28 cellular contexts compared by ENCODE assay signal in genomic region chr16:27781195-27781524, GRCh38.
DNase-seq lines count a peak whose midpoint lies in the region; ATAC-seq, FAIRE-seq and TF ChIP-seq lines count a peak whose summit lies in the region.
"Had no signal": no experiment of that assay in that cellular context is flagged by ENCODE, and none has a peak within 500 bp of the region (broad histone marks: within the 10 kb centered on the region; RNA-seq: fewer than 3 reads in every experiment).

No MANE protein-coding gene starts in this region.

- no peak overlapping the region for H3K27ac ChIP-seq in K562 (ENCODE audit: extremely low read depth, low read depth, low read length)
- no peak overlapping the region for H3K27ac ChIP-seq in heart right ventricle
- H3K27ac ChIP-seq in osteoblast (ENCODE audit: low read depth, low read length) = no peak overlapping the region
- H3K27ac ChIP-seq: C4-2B, foreskin keratinocyte, parathyroid adenoma, testis had no signal

- H3K36me3 ChIP-seq in K562 (ENCODE audit: control insufficient read depth, insufficient read depth, low read length) = no peaks in the 10 kb centered on the region
- peaks cover 0 to 26% (median 0%) of the 10 kb centered on the region in 9 donors for H3K36me3 ChIP-seq in heart right ventricle
- no peaks in the 10 kb centered on the region for H3K36me3 ChIP-seq in osteoblast (ENCODE audit: insufficient read depth, low read length)

- peaks cover 0 to 13% of the 10 kb centered on the region in 2 experiments; a peak in 2 of 5 replicates for H3K4me1 ChIP-seq in K562 (replicated peaks in 1 of 2; ENCODE audit: control insufficient read depth in 2 of 2, insufficient read depth in 2 of 2, low read length in 2 of 2)
- H3K4me1 ChIP-seq in heart right ventricle = peaks cover 0 to 8% (median 0%) of the 10 kb centered on the region in 9 donors
- no peaks in the 10 kb centered on the region for H3K4me1 ChIP-seq in osteoblast (ENCODE audit: insufficient read depth, low read length)
- H3K4me1 ChIP-seq: foreskin keratinocyte, parathyroid adenoma, testis had no signal

- H3K9me1 ChIP-seq in K562 (ENCODE audit: control insufficient read depth, insufficient read depth, low read length) = no peaks in the 10 kb centered on the region

- peak; percentile 57 for DNase-seq in GM03348 (ENCODE audit: low spot score)
- DNase-seq in K562 (ENCODE audit: extremely low read depth in 1 of 4, low spot score in 3 of 4) = peak in 1 of 4 experiments; percentile 24
- peak; percentile 20 to 42 for DNase-seq in heart right ventricle
- peak; percentile 86 for DNase-seq in osteoblast (ENCODE audit: insufficient read length, low spot score, missing footprints)
- no peak for DNase-seq in pons (ENCODE audit: low spot score)
- no peak for DNase-seq in activated T-cell treated with anti-CD3 and anti-CD28 coated beads, Interleukin-2, amount 50 U/mL, for 1 hour
- no peak for DNase-seq in stimulated activated naive CD8-positive, alpha-beta T cell treated with anti-CD3 and anti-CD28 coated beads, Interleukin-15, amount 100 ng/mL, for 72 hours
- DNase-seq: ACHN; activated CD4-positive, alpha-beta memory T cell treated with anti-CD3 and anti-CD28 coated beads, Interleukin-2, amount 10 ng/mL, durations not matched to agents 7 days and 5 days; activated gamma-delta T cell; dermis blood vessel endothelial cell; foreskin keratinocyte; MM.1S; naive thymus-derived CD4-positive, alpha-beta T cell; NCI-H1436 treated with DMSO at 0.1 percent for 48 hours; NCI-H2171 treated with DMSO at 0.1 percent for 48 hours; NCI-H526; stimulated activated CD4-positive, alpha-beta T cell treated with anti-CD3 and anti-CD28 coated beads, Interleukin-2, amount 100 ng/mL, for 24 hours; T1000; testis had no signal

- H2AFZ ChIP-seq in K562 (ENCODE audit: low read depth, low read length) (no peak overlapping the region), osteoblast (ENCODE audit: low read length) (no peak overlapping the region)
- H2AFZ ChIP-seq: parathyroid adenoma had no signal

- no peak for TF ChIP-seq CTCF in K562 (IDR thresholded peaks at IDR 0.05 in 2 of 3, conservative IDR thresholded peaks at IDR 0.05 in 1 of 3; ENCODE audit: insufficient read depth in 2 of 3, low read depth in 1 of 3, low read length in 3 of 3)
- no peak for TF ChIP-seq CTCF in heart right ventricle (IDR thresholded peaks at IDR 0.05)
- no peak for TF ChIP-seq CTCF in osteoblast (IDR thresholded peaks at IDR 0.05; ENCODE audit: extremely low read depth, low read depth, low read length)

- H3K4me2 ChIP-seq in K562 (ENCODE audit: insufficient read depth, low read length) (no peak overlapping the region), osteoblast (ENCODE audit: insufficient read depth, low read length) (no peak overlapping the region)

- BruUV-seq in K562 (replicated peaks; lab: Mats Ljungman, UMichigan) = no TSS peak

- TF ChIP-seq EP300 in K562 (IDR thresholded peaks at IDR 0.05; ENCODE audit: low read length) = no peak

- H3K9me3 ChIP-seq in K562 (replicated peaks; ENCODE audit: control insufficient read depth, insufficient read depth, low read depth, low read length) (no peaks in the 10 kb centered on the region), heart right ventricle (no peaks in the 10 kb centered on the region), osteoblast (ENCODE audit: low read depth, low read length) (no peaks in the 10 kb centered on the region)
- H3K9me3 ChIP-seq: testis had no signal

- in situ Hi-C loops in K562 (cut with MboI) = no loop called here

- H3K79me2 ChIP-seq in K562 (ENCODE audit: control insufficient read depth, insufficient read depth, low read length) (no peaks in the 10 kb centered on the region), osteoblast (ENCODE audit: insufficient read depth, low read length) (no peaks in the 10 kb centered on the region)
- H3K79me2 ChIP-seq: parathyroid adenoma had no signal

- peaks cover 9 to 60% of the 10 kb centered on the region in 2 experiments; a peak in 4 of 5 replicates for H3K27me3 ChIP-seq in K562 (ENCODE audit: control insufficient read depth in 2 of 2, insufficient read depth in 2 of 2, low read length in 2 of 2)
- peaks cover 0 to 12% (median 0%) of the 10 kb centered on the region in 7 donors for H3K27me3 ChIP-seq in heart right ventricle
- H3K27me3 ChIP-seq in osteoblast (ENCODE audit: insufficient read depth, low read length) = no peaks in the 10 kb centered on the region
- H3K27me3 ChIP-seq: foreskin keratinocyte, testis had no signal

- TF ChIP-seq POLR2A in K562 (conservative IDR thresholded peaks at IDR 0.05) = no peak

- no peak for FAIRE-seq in K562 (lab: Jason Lieb, UNC)
- FAIRE-seq: D721Med, H54, kidney had no signal

- no peak overlapping the region for H3K4me3 Mint-ChIP-seq in stimulated activated naive CD8-positive, alpha-beta T cell treated with anti-CD3 and anti-CD28 coated beads, Interleukin-15, amount 100 ng/mL, for 72 hours
- H3K4me3 Mint-ChIP-seq: activated CD4-positive, alpha-beta memory T cell treated with anti-CD3 and anti-CD28 coated beads, Interleukin-2, amount 10 ng/mL, durations not matched to agents 7 days and 5 days; naive thymus-derived CD4-positive, alpha-beta T cell; stimulated activated effector memory CD8-positive, alpha-beta T cell treated with anti-CD3 and anti-CD28 coated beads, Interleukin-12 subunit alpha, Interleukin-12 subunit beta, amount 100 ng/mL, for 72 hours had no signal

- no peaks in the 10 kb centered on the region for H3K4me1 Mint-ChIP-seq in stimulated activated naive CD8-positive, alpha-beta T cell treated with anti-CD3 and anti-CD28 coated beads, Interleukin-15, amount 100 ng/mL, for 72 hours
- H3K4me1 Mint-ChIP-seq: activated CD4-positive, alpha-beta memory T cell treated with anti-CD3 and anti-CD28 coated beads, Interleukin-2, amount 10 ng/mL, durations not matched to agents 7 days and 5 days; naive thymus-derived CD4-positive, alpha-beta T cell; stimulated activated effector memory CD8-positive, alpha-beta T cell treated with anti-CD3 and anti-CD28 coated beads, Interleukin-12 subunit alpha, Interleukin-12 subunit beta, amount 100 ng/mL, for 72 hours had no signal

- intact Hi-C loops in K562 (cut with micrococcal nuclease) (loop anchor here (2.0 kb wide), 1 partner anchor 86 kb away; no protein-coding TSS in a partner anchor), heart right ventricle (cut with DNase I) (no loop called here)

- TF ChIP-seq RAD21 in K562 (CRISPR knock-in tag; conservative IDR thresholded peaks at IDR 0.05 in 1 of 2, IDR thresholded peaks at IDR 0.05 in 1 of 2) = no peak

- peaks cover 2% of the 10 kb centered on the region for H4K20me1 ChIP-seq in K562 (replicated peaks; ENCODE audit: control insufficient read depth, insufficient read depth, low read length)
- no peaks in the 10 kb centered on the region for H4K20me1 ChIP-seq in osteoblast (ENCODE audit: insufficient read depth, low read length)

- H3K9ac ChIP-seq in K562 (ENCODE audit: insufficient read depth in 1 of 2, low read depth in 2 of 2, low read length in 2 of 2) = no peak overlapping the region; a peak in 1 of 4 replicates
- H3K9ac ChIP-seq: parathyroid adenoma had no signal

- POLR2A ChIA-PET in K562 (lab: Yijun Ruan, JAX) = interaction anchor here (1.2 kb wide), 1 partner anchor 9 kb away, joined by 3 read pairs; no protein-coding TSS in a partner anchor

- CTCF ChIA-PET in K562 (lab: Yijun Ruan, JAX; ENCODE audit: low intra/inter-chr PET ratio) = no interaction called here

- no peak overlapping the region for H3K27ac Mint-ChIP-seq in stimulated activated naive CD8-positive, alpha-beta T cell treated with anti-CD3 and anti-CD28 coated beads, Interleukin-15, amount 100 ng/mL, for 72 hours
- H3K27ac Mint-ChIP-seq: activated CD4-positive, alpha-beta memory T cell treated with anti-CD3 and anti-CD28 coated beads, Interleukin-2, amount 10 ng/mL, durations not matched to agents 7 days and 5 days; naive thymus-derived CD4-positive, alpha-beta T cell; stimulated activated effector memory CD8-positive, alpha-beta T cell treated with anti-CD3 and anti-CD28 coated beads, Interleukin-12 subunit alpha, Interleukin-12 subunit beta, amount 100 ng/mL, for 72 hours had no signal

- ATAC-seq in K562 (peak; percentile 31), heart right ventricle (peak in 5 of 8 donors; percentile 40 to 86 (median 59)), HG03521 (IDR thresholded peaks at IDR 0.05; ENCODE audit: unreplicated experiment) (no peak)
- no peak for ATAC-seq in stimulated activated naive CD8-positive, alpha-beta T cell treated with anti-CD3 and anti-CD28 coated beads, Interleukin-15, amount 100 ng/mL, for 72 hours
- ATAC-seq: foreskin keratinocyte; naive thymus-derived CD4-positive, alpha-beta T cell; stimulated activated effector memory CD8-positive, alpha-beta T cell treated with anti-CD3 and anti-CD28 coated beads, Interleukin-12 subunit alpha, Interleukin-12 subunit beta, amount 100 ng/mL, for 72 hours had no signal

- H3K4me3 ChIP-seq in K562 (no peak overlapping the region), heart right ventricle (no peak overlapping the region), osteoblast (ENCODE audit: insufficient read depth, low read length) (no peak overlapping the region)
- H3K4me3 ChIP-seq: skin epidermis, testis had no signal

- H3K9me3 Mint-ChIP-seq in stimulated activated naive CD8-positive, alpha-beta T cell treated with anti-CD3 and anti-CD28 coated beads, Interleukin-15, amount 100 ng/mL, for 72 hours = no peaks in the 10 kb centered on the region
- H3K9me3 Mint-ChIP-seq: activated CD4-positive, alpha-beta memory T cell treated with anti-CD3 and anti-CD28 coated beads, Interleukin-2, amount 10 ng/mL, durations not matched to agents 7 days and 5 days; naive thymus-derived CD4-positive, alpha-beta T cell; stimulated activated effector memory CD8-positive, alpha-beta T cell treated with anti-CD3 and anti-CD28 coated beads, Interleukin-12 subunit alpha, Interleukin-12 subunit beta, amount 100 ng/mL, for 72 hours had no signal

- 5% methylated on average over 7 of the region's 7 CpGs for WGBS in K562 (ENCODE audit: insufficient coverage, low coverage, missing lambda C conversion rate)
- 26 to 35% methylated on average over 6 to 7 of the region's 7 CpGs for WGBS in heart right ventricle, 2 donors

- H3K27me3 Mint-ChIP-seq in stimulated activated naive CD8-positive, alpha-beta T cell treated with anti-CD3 and anti-CD28 coated beads, Interleukin-15, amount 100 ng/mL, for 72 hours = no peaks in the 10 kb centered on the region
- H3K27me3 Mint-ChIP-seq: activated CD4-positive, alpha-beta memory T cell treated with anti-CD3 and anti-CD28 coated beads, Interleukin-2, amount 10 ng/mL, durations not matched to agents 7 days and 5 days; naive thymus-derived CD4-positive, alpha-beta T cell had no signal

TF ChIP-seq in K562, 482 proteins besides CTCF, POLR2A, EP300 and RAD21 (continues in another document):
- TF ChIP-seq JUND (IDR thresholded peaks at IDR 0.05; ENCODE audit: borderline replicate concordance, low read depth, low read length) (no peak), JUND (tag; IDR thresholded peaks at IDR 0.05; ENCODE audit: borderline replicate concordance, low read depth, low read length) (no peak), GTF2F1 (IDR thresholded peaks at IDR 0.05; ENCODE audit: low read depth, low read length) (no peak), ZZZ3 (IDR thresholded peaks at IDR 0.05) (no peak), ZNF3 (CRISPR knock-in tag; IDR thresholded peaks at IDR 0.05) (no peak), ZNF124 (CRISPR knock-in tag; IDR thresholded peaks at IDR 0.05) (no peak), EWSR1 (IDR thresholded peaks at IDR 0.05; ENCODE audit: borderline replicate concordance, low read depth, partially characterized antibody) (no peak)

Comparison
In these comparisons a context has a peak if more than half of its experiments do, and no peak if none do; other contexts are left out.
1. DNase-seq: peak in GM03348 (single experiment), heart right ventricle (2 of 2) and osteoblast (single experiment); none in pons (single experiment), activated T-cell treated with anti-CD3 and anti-CD28 coated beads, Interleukin-2, amount 50 U/mL, for 1 hour (single experiment) and stimulated activated naive CD8-positive, alpha-beta T cell treated with anti-CD3 and anti-CD28 coated beads, Interleukin-15, amount 100 ng/mL, for 72 hours (0 of 2).
2. ATAC-seq: peak in K562 (single experiment) and heart right ventricle (5 of 8); none in HG03521 (single experiment) and stimulated activated naive CD8-positive, alpha-beta T cell treated with anti-CD3 and anti-CD28 coated beads, Interleukin-15, amount 100 ng/mL, for 72 hours (single experiment).